21 cellular contexts compared by ENCODE assay signal in the genomic region with DNA sequence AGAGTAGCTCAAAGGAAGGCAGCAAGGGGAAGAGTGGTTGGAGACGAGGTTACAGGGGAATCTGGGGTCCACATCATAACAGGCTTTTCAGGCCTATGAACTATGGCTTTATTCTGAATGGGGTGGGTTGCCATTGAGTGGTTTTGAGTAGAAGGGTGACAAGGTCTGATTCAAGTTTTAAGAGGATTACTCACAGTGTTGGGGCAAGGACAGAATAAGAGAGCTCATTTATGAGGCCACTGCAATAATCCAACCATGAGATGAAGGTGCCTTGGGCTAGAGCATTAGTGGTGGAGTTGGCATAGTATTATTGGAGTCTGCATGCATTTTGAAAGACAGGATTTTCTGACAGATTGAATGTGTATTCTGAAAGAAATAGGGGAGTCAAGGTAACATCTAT.
"Had no signal": no experiment of that assay in that cellular context is flagged by ENCODE, and none has a peak within 500 bp of the region (broad histone marks: within the 10 kb centered on the region; RNA-seq: fewer than 3 reads in every experiment).

No MANE protein-coding gene starts in this region.

- H3K4me1 ChIP-seq: colonic mucosa, esophagus squamous epithelium, gastroesophageal sphincter, heart right ventricle, left lung, lower lobe of right lung had no signal

- H3K27me3 ChIP-seq: colonic mucosa, esophagus squamous epithelium, gastroesophageal sphincter, heart right ventricle, left lung had no signal

- DNase-seq: colonic mucosa; cortex of kidney; effector CD8-positive, alpha-beta T cell; effector memory CD8-positive, alpha-beta T cell; endodermal cell; erythroblast; esophagus squamous epithelium; foreskin fibroblast; heart right ventricle; hippocampal formation; left cardiac atrium; left lung; left ventricle myocardium superior; lower lobe of right lung; mesenchymal stem cell; mucosa of descending colon; naive B cell; naive thymus-derived CD8-positive, alpha-beta T cell had no signal

- H3K9me3 ChIP-seq: colonic mucosa, esophagus squamous epithelium, gastroesophageal sphincter, heart right ventricle, left lung, lower lobe of right lung, mucosa of descending colon had no signal

- H3K27ac ChIP-seq: colonic mucosa, epithelial cell of prostate, esophagus squamous epithelium, gastroesophageal sphincter, heart right ventricle, left lung, lower lobe of right lung had no signal

- H3K4me3 ChIP-seq: colonic mucosa, esophagus squamous epithelium, gastroesophageal sphincter, heart right ventricle, left lung, lower lobe of right lung, mucosa of descending colon had no signal

- ATAC-seq: effector memory CD8-positive, alpha-beta T cell; esophagus mucosa; gastroesophageal sphincter; heart right ventricle; left cardiac atrium; left lung; left ventricle myocardium superior; lower lobe of right lung; mucosa of descending colon; naive thymus-derived CD8-positive, alpha-beta T cell had no signal

- H3K36me3 ChIP-seq: colonic mucosa, esophagus squamous epithelium, gastroesophageal sphincter, heart right ventricle, left lung, lower lobe of right lung had no signal
